ENCODE assay signal across 27 cellular contexts in the genomic region with DNA sequence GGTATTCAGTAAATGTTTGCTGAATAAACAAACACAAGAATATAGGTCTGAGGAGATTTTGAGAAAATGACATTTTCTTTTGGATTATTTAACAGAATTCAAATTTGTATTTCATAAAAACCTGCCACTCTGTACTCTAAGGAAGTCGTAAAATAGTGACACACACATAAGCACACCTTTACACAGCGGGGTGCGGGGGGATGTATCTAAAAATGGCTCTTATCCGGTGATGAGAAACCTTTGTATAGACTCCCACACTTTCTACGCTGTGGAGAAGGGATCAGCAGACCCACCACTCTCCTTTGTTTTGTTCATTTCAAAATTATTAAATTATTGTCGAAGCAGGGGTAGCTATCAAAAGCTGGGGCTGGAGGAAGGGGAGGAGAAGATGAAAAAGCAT.
"Had no signal": no experiment of that assay in that cellular context is flagged by ENCODE, and none has a peak within 500 bp of the region (broad histone marks: within the 10 kb centered on the region; RNA-seq: fewer than 3 reads in every experiment).

No MANE protein-coding gene starts in this region.

- ATAC-seq: activated CD8-positive, alpha-beta T cell treated with anti-CD3 and anti-CD28 coated beads for 36 hours; activated T-cell treated with anti-CD3 and anti-CD28 coated beads, Interleukin-2, amount 50 U/mL, for 4 hours; body of pancreas; Right ventricle myocardium inferior had no signal

- H3K27ac Mint-ChIP-seq: activated CD4-positive, alpha-beta T cell treated with anti-CD3 and anti-CD28 coated beads, Interleukin-2, amount 10 ng/mL, durations not matched to agents 24 days and 14 days; activated CD8-positive, alpha-beta T cell treated with anti-CD3 and anti-CD28 coated beads for 36 hours; activated naive CD4-positive, alpha-beta T cell treated with anti-CD3 and anti-CD28 coated beads, Interleukin-2, amount 10 ng/mL, durations not matched to agents 7 days and 5 days; activated naive CD8-positive, alpha-beta T cell treated with anti-CD3 and anti-CD28 coated beads for 36 hours; activated T-helper 1 cell treated with anti-CD3 and anti-CD28 coated beads, Interleukin-12 subunit alpha, Interleukin-12 subunit beta, Interleukin-2, Interleukin-4 antibody, amounts not matched to agents 30 ng/mL and 10 ng/mL and 1 ng/mL, durations not matched to agents 14 hours and 24 hours and 36 hours had no signal

- H3K27me3 Mint-ChIP-seq: activated CD4-positive, alpha-beta T cell treated with anti-CD3 and anti-CD28 coated beads, Interleukin-2, amount 10 ng/mL, durations not matched to agents 24 days and 14 days; activated CD8-positive, alpha-beta T cell treated with anti-CD3 and anti-CD28 coated beads for 36 hours; activated naive CD4-positive, alpha-beta T cell treated with anti-CD3 and anti-CD28 coated beads, Interleukin-2, amount 10 ng/mL, durations not matched to agents 7 days and 5 days; activated naive CD8-positive, alpha-beta T cell treated with anti-CD3 and anti-CD28 coated beads for 36 hours had no signal

- H3K9me3 Mint-ChIP-seq: activated CD4-positive, alpha-beta T cell treated with anti-CD3 and anti-CD28 coated beads, Interleukin-2, amount 10 ng/mL, durations not matched to agents 24 days and 14 days; activated CD8-positive, alpha-beta T cell treated with anti-CD3 and anti-CD28 coated beads for 36 hours; activated naive CD4-positive, alpha-beta T cell treated with anti-CD3 and anti-CD28 coated beads, Interleukin-2, amount 10 ng/mL, durations not matched to agents 7 days and 5 days; activated naive CD8-positive, alpha-beta T cell treated with anti-CD3 and anti-CD28 coated beads for 36 hours; activated T-cell treated with anti-CD3 and anti-CD28 coated beads, Interleukin-2, amount 50 U/mL, for 4 hours; activated T-helper 1 cell treated with anti-CD3 and anti-CD28 coated beads, Interleukin-12 subunit alpha, Interleukin-12 subunit beta, Interleukin-2, Interleukin-4 antibody, amounts not matched to agents 30 ng/mL and 10 ng/mL and 1 ng/mL, durations not matched to agents 14 hours and 24 hours and 36 hours had no signal

- H3K4me1 Mint-ChIP-seq: activated naive CD4-positive, alpha-beta T cell treated with anti-CD3 and anti-CD28 coated beads, Interleukin-2, amount 10 ng/mL, durations not matched to agents 7 days and 5 days; activated naive CD8-positive, alpha-beta T cell treated with anti-CD3 and anti-CD28 coated beads for 36 hours had no signal

- H3K4me3 Mint-ChIP-seq: activated CD4-positive, alpha-beta T cell treated with anti-CD3 and anti-CD28 coated beads, Interleukin-2, amount 10 ng/mL, durations not matched to agents 24 days and 14 days; activated CD8-positive, alpha-beta T cell treated with anti-CD3 and anti-CD28 coated beads for 36 hours; activated naive CD4-positive, alpha-beta T cell treated with anti-CD3 and anti-CD28 coated beads, Interleukin-2, amount 10 ng/mL, durations not matched to agents 7 days and 5 days; activated naive CD8-positive, alpha-beta T cell treated with anti-CD3 and anti-CD28 coated beads for 36 hours; activated T-cell treated with anti-CD3 and anti-CD28 coated beads, Interleukin-2, amount 50 U/mL, for 4 hours; activated T-helper 1 cell treated with anti-CD3 and anti-CD28 coated beads, Interleukin-12 subunit alpha, Interleukin-12 subunit beta, Interleukin-2, Interleukin-4 antibody, amounts not matched to agents 30 ng/mL and 10 ng/mL and 1 ng/mL, durations not matched to agents 14 hours and 24 hours and 36 hours had no signal

- DNase-seq: activated CD4-positive, alpha-beta T cell treated with anti-CD3 and anti-CD28 coated beads for 1 hour; activated CD4-positive, alpha-beta T cell treated with anti-CD3 and anti-CD28 coated beads, Interleukin-2, amount 10 ng/mL, durations not matched to agents 24 days and 14 days; activated CD4-positive, alpha-beta T cell treated with anti-CD3 and anti-CD28 coated beads, Interleukin-2, amount 50 U/mL, for 4 hours; activated CD4-positive, CD25-positive, alpha-beta regulatory T cell; activated CD8-positive, alpha-beta T cell treated with anti-CD3 and anti-CD28 coated beads for 36 hours; activated effector memory CD4-positive, alpha-beta T cell treated with Interleukin-2 at 50 U/mL for 16 hours; activated naive CD4-positive, alpha-beta T cell treated with anti-CD3 and anti-CD28 coated beads, Interleukin-2, amount 10 ng/mL, durations not matched to agents 7 days and 5 days; activated naive CD8-positive, alpha-beta T cell treated with anti-CD3 and anti-CD28 coated beads for 36 hours; activated T-cell treated with anti-CD3 and anti-CD28 coated beads, Interleukin-2, amount 50 U/mL, for 4 hours; amygdala; body of pancreas; NCI-H1092 treated with DMSO at 0.1 percent for 48 hours; NCI-H1417; NCI-H187 treated with DMSO at 0.1 percent for 48 hours; NCI-H2081; NCI-H2171 treated with DMSO at 0.1 percent for 48 hours; NCI-H345; NCI-H524 treated with DMSO at 0.1 percent for 48 hours; NCI-H748 treated with DMSO at 0.1 percent for 48 hours; NK-92 treated with Interleukin-12 subunit alpha and Interleukin-12 subunit beta, amount 100 ng/mL, for 24 hours; PC-9; SW 1271; T-helper 1 cell; T-helper 2 cell; T-helper 9 cell had no signal
